In genomic region chr1:9654518-9655126, GRCh38 we compare ENCODE assay signal across 7 cellular contexts. TPM values are rescaled to one million over a fixed set of nuclear protein-coding genes. Genes with fewer than 3 reads are reported as not detected.
DNase-seq lines count a peak whose midpoint lies in the region; ATAC-seq and TF ChIP-seq lines count a peak whose summit lies in the region.
"Not testable (repeated sequence)": the region's sequence is repeated elsewhere in the genome, so short reads cannot be mapped to it uniquely, and the experiment has no call there.

No MANE protein-coding gene starts in this region.

- peak; percentile 72 for DNase-seq in GM12865 (ENCODE audit: low read depth)
- peak; percentile 94 for DNase-seq in MV-4-11 (lab: John Stamatoyannopoulos, UW)
- DNase-seq in T-cell = peak in 1 of 34 experiments; percentile 25
- DNase-seq in activated T-cell treated with anti-CD3 and anti-CD28 coated beads for 24 hours (ENCODE audit: low read depth) = peak; percentile 28
- DNase-seq in central memory CD8-positive, alpha-beta T cell (ENCODE audit: low spot score in 2 of 2); mucosa of descending colon: not testable (repeated sequence)
- peak; percentile 50 to 52 for DNase-seq in stimulated activated CD4-positive, alpha-beta T cell treated with anti-CD3 and anti-CD28 coated beads, Interleukin-2, amount 100 ng/mL, for 24 hours

- TF ChIP-seq CTCF in GM12865 (IDR thresholded peaks at IDR 0.05; ENCODE audit: insufficient read depth, low read depth, low read length, missing control alignments); mucosa of descending colon (IDR thresholded peaks at IDR 0.05): not testable (repeated sequence)

- peaks cover 75 to 82% (median 80%) of the 10 kb centered on the region in 3 donors for H3K4me1 Mint-ChIP-seq in T-cell
- H3K4me1 Mint-ChIP-seq in central memory CD8-positive, alpha-beta T cell = peaks cover 72% of the 10 kb centered on the region

- peak in 1 of 4 experiments; percentile 17 for ATAC-seq in T-cell (replicated peaks in 1 of 4)
- not testable (repeated sequence) for ATAC-seq in central memory CD8-positive, alpha-beta T cell (replicated peaks; ENCODE audit: extremely low read depth, poor library complexity, severe bottlenecking)
- ATAC-seq in mucosa of descending colon = peak; percentile 8

- not testable (repeated sequence) for H3K9me3 Mint-ChIP-seq in T-cell; central memory CD8-positive, alpha-beta T cell

- H3K36me3 Mint-ChIP-seq in T-cell = not testable (repeated sequence)
- peaks cover 37% of the 10 kb centered on the region for H3K36me3 Mint-ChIP-seq in central memory CD8-positive, alpha-beta T cell (ENCODE audit: insufficient read depth)

- POLR2A ChIA-PET in T-cell (lab: Charles Lee) = interaction anchor here (0.7 to 1.1 kb wide), 8 partner anchors 13 to 97 kb away, joined by 3 to 7 read pairs (median 4); no protein-coding TSS in a partner anchor

- H3K9me3 ChIP-seq in mucosa of descending colon = not testable (repeated sequence)

- not testable (repeated sequence) for H3K27me3 Mint-ChIP-seq in T-cell; central memory CD8-positive, alpha-beta T cell

- H3K4me3 Mint-ChIP-seq in T-cell = peak overlapping the region; percentile 96 to 100 (median 97)
- H3K4me3 Mint-ChIP-seq in central memory CD8-positive, alpha-beta T cell = peak overlapping the region; percentile 94

- CTCF ChIA-PET in T-cell (lab: Charles Lee) = interaction anchor here (0.5 to 5.6 kb wide), 7 partner anchors 10 to 1680 kb away, joined by 3 to 60 read pairs (median 5); no protein-coding TSS in a partner anchor

- H3K4me1 ChIP-seq in mucosa of descending colon (ENCODE audit: low read depth) = not testable (repeated sequence)

- not testable (repeated sequence) for H3K36me3 ChIP-seq in mucosa of descending colon (ENCODE audit: low read depth)

- peak overlapping the region; percentile 92 for H3K4me3 ChIP-seq in GM12865 (ENCODE audit: low read depth, low read length)
- not testable (repeated sequence) for H3K4me3 ChIP-seq in mucosa of descending colon

- intact Hi-C loops in mucosa of descending colon (cut with DNase I, micrococcal nuclease) = not testable (repeated sequence)

- peak overlapping the region; percentile 98 for H3K27ac Mint-ChIP-seq in T-cell
- H3K27ac Mint-ChIP-seq in central memory CD8-positive, alpha-beta T cell (ENCODE audit: low read depth) = peak overlapping the region; percentile 84

RNA-seq across cellular contexts. Expression of gene PIK3CD, which starts 3.1 kb away (rescaled TPM):
- total RNA-seq in T-cell = 100 to 1,000 TPM; 246 to 313 (median 280) TPM
- 10 to 100 TPM in 1 of 3 donors, 1 to 10 TPM in 2; 4.6 to 11.7 (median 4.8) TPM for total RNA-seq in mucosa of descending colon

Comparison
In these comparisons a context has a peak if more than half of its experiments do, and no peak if none do; other contexts are left out.
1. RNA of gene PIK3CD, which starts 3.1 kb away (total RNA-seq): 246 to 313 TPM in T-cell; 4.6 to 11.7 TPM in mucosa of descending colon; every median in the first group is over 10 times any median in the second.